ENCODE assay signal across 1 cellular context in genomic region chr1:248828845-248829244, GRCh38.
A peak's percentile ranks its signal among the peaks of the same experiment; 100 is the strongest.
TF ChIP-seq lines count a peak whose summit lies in the region.

No MANE protein-coding gene starts in this region.

TF ChIP-seq in K562, 482 proteins besides CTCF, POLR2A, EP300 and RAD21 (continued from another document and continues in another):
- TF ChIP-seq SNRNP70 (optimal IDR thresholded peaks at IDR 0.05; ENCODE audit: low read depth, low read length) (no peak), HMG20B (CRISPR knock-in tag; IDR thresholded peaks at IDR 0.05) (no peak), MXI1 (IDR thresholded peaks at IDR 0.05; ENCODE audit: low read depth, low read length) (no peak), NRF1 (conservative IDR thresholded peaks at IDR 0.05 in 1 of 2, IDR thresholded peaks at IDR 0.05 in 1 of 2) (no peak), ZKSCAN1 (IDR thresholded peaks at IDR 0.05; ENCODE audit: low read depth, low read length) (no peak), CHD4 (IDR thresholded peaks at IDR 0.05; ENCODE audit: insufficient read depth, insufficient replicate concordance, low read depth, low read length, poor library complexity, severe bottlenecking) (no peak), EP400 (IDR thresholded peaks at IDR 0.05) (peak; percentile 81), KLF6 (CRISPR knock-in tag; IDR thresholded peaks at IDR 0.05; ENCODE audit: borderline replicate concordance) (no peak; the same call in 1 of the 2 replicates), HNRNPUL1 (IDR thresholded peaks at IDR 0.05; ENCODE audit: low read length) (no peak), PTRF (tag; IDR thresholded peaks at IDR 0.05) (no peak), ZNF511 (CRISPR knock-in tag; IDR thresholded peaks at IDR 0.05) (no peak), SUPT5H (IDR thresholded peaks at IDR 0.05) (no peak), MITF (IDR thresholded peaks at IDR 0.05) (peak; percentile 67; the same call in 1 of the 2 replicates), ZNF232 (CRISPR knock-in tag; IDR thresholded peaks at IDR 0.05) (no peak), HNRNPK (IDR thresholded peaks at IDR 0.05; ENCODE audit: low read depth, low read length, poor library complexity, severe bottlenecking) (no peak), KLF16 (IDR thresholded peaks at IDR 0.05) (no peak), ZNF395 (CRISPR knock-in tag; IDR thresholded peaks at IDR 0.05) (peak; percentile 45; the same call in 1 of the 2 replicates), ETV6 (IDR thresholded peaks at IDR 0.05; ENCODE audit: borderline replicate concordance in 1 of 2, low read depth in 2 of 2, low read length in 1 of 2) (no peak), ETV6 (CRISPR knock-in tag; IDR thresholded peaks at IDR 0.05; ENCODE audit: borderline replicate concordance) (no peak), POLR2AphosphoS5 (IDR thresholded peaks at IDR 0.05; ENCODE audit: control insufficient read depth, insufficient read depth, low read depth, low read length) (no peak), ZNF589 (CRISPR knock-in tag; IDR thresholded peaks at IDR 0.05; ENCODE audit: low read depth) (no peak), SP1 (CRISPR knock-in tag; IDR thresholded peaks at IDR 0.05) (no peak), ADNP (tag; IDR thresholded peaks at IDR 0.05) (no peak), ZMIZ1 (IDR thresholded peaks at IDR 0.05; ENCODE audit: low read depth in 2 of 2, low read length in 2 of 2) (no peak), ZSCAN29 (IDR thresholded peaks at IDR 0.05) (no peak), KAT2B (IDR thresholded peaks at IDR 0.05; ENCODE audit: low read depth, low read length) (no peak), EZH2 (IDR thresholded peaks at IDR 0.05; ENCODE audit: borderline replicate concordance, low read depth, low read length) (no peak), ZBED1 (IDR thresholded peaks at IDR 0.05) (no peak), RBM34 (IDR thresholded peaks at IDR 0.05; ENCODE audit: borderline replicate concordance, insufficient read depth, low read length) (no peak), FOXA3 (CRISPR knock-in tag; conservative IDR thresholded peaks at IDR 0.05 in 1 of 2, IDR thresholded peaks at IDR 0.05 in 1 of 2) (peak; percentile 60 to 77; a peak in 3 of 4 replicates), MAFF (IDR thresholded peaks at IDR 0.05; ENCODE audit: low read length) (peak; percentile 73; the same call in 1 of the 2 replicates), REST (CRISPR knock-in tag; IDR thresholded peaks at IDR 0.05; ENCODE audit: low read depth) (no peak), CBX2 (IDR thresholded peaks at IDR 0.05; ENCODE audit: insufficient read depth, low read length, poor library complexity, severe bottlenecking) (no peak), RB1 (IDR thresholded peaks at IDR 0.05; ENCODE audit: low read depth) (no peak), ZNF398 (CRISPR knock-in tag; IDR thresholded peaks at IDR 0.05) (no peak), TAL1 (IDR thresholded peaks at IDR 0.05) (peak; percentile 36), THAP7 (CRISPR knock-in tag; IDR thresholded peaks at IDR 0.05) (no peak), CEBPZ (IDR thresholded peaks at IDR 0.05; ENCODE audit: borderline replicate concordance, low read depth, low read length) (no peak)
